ENCODE assay signal across 10 cellular contexts in the genomic region with DNA sequence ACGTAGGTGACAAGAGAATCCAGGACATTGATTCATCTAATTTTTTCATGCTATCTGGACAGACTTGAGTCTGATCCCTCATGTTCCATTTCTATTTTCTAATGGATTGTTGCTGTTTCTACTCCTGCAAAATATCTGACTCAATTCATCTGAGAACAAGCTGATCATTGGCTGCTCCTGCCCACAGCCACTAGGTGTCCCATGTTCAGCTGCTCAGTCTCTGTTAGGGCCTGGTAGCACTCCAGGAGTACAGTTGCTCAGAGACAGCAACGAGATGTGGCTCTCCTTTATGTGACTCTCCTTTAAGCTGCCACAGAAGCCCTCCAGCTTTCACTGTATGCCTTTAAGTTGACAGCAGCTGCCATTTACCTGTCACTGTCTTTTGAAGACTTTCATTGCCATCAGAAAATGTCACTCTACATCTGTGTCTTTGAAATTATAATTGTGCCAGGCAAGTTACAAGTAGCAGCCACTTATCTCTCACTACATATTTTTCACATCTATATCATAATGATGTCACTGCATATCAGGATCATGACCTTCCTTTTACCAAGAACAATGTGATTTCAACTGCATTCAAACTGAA.
DNase-seq lines count a peak whose midpoint lies in the region; ATAC-seq and TF ChIP-seq lines count a peak whose summit lies in the region.
"Had no signal": no experiment of that assay in that cellular context is flagged by ENCODE, and none has a peak within 500 bp of the region (broad histone marks: within the 10 kb centered on the region; RNA-seq: fewer than 3 reads in every experiment).

No MANE protein-coding gene starts in this region.

- no peak overlapping the region for H3K23ac ChIP-seq in mesendoderm (ENCODE audit: low read length)

- H3K9ac ChIP-seq in mesendoderm (ENCODE audit: low read length) = no peak overlapping the region

- no peak overlapping the region for H3K4ac ChIP-seq in mesendoderm (ENCODE audit: low read depth, low read length)

- H3K27ac Mint-ChIP-seq in T-helper 17 cell = no peak overlapping the region
- H3K27ac Mint-ChIP-seq: activated naive CD8-positive, alpha-beta T cell treated with anti-CD3 and anti-CD28 coated beads, Interleukin-2, amount 10 ng/mL, durations not matched to agents 7 days and 5 days had no signal

- no CpG with 5 or more reads among the region's 2 CpGs for WGBS in mesendoderm (ENCODE audit: extremely low coverage, insufficient coverage, low lambda C conversion rate)
- WGBS in spleen, 5 donors = 43 to 62% (median 58%) methylated on average over 2 of the region's 2 CpGs

- H4K5ac ChIP-seq in mesendoderm (ENCODE audit: low read length) = no peak overlapping the region

- DNase-seq in ELR (ENCODE audit: low read depth) (peak; percentile 32), Kasumi-1 (lab: John Stamatoyannopoulos, UW) (peak; percentile 37 to 48), astrocyte of the hippocampus (ENCODE audit: low read depth, low spot score) (peak; percentile 9), mesendoderm (peak; percentile 72), amniotic stem cell (lab: John Stamatoyannopoulos, UW) (no peak), spleen (no peak), T-helper 17 cell (no peak)
- DNase-seq: activated naive CD8-positive, alpha-beta T cell treated with anti-CD3 and anti-CD28 coated beads, Interleukin-2, amount 10 ng/mL, durations not matched to agents 7 days and 5 days; stimulated activated CD4-positive, alpha-beta T cell treated with anti-CD3 and anti-CD28 coated beads, Interleukin-4, amount 100 ng/mL, for 1 hour had no signal

- no peak overlapping the region for H3K4me2 ChIP-seq in mesendoderm (ENCODE audit: low read length)

- H3K79me2 ChIP-seq in mesendoderm (ENCODE audit: control insufficient read depth, insufficient read depth, low read length) = no peaks in the 10 kb centered on the region

- no peaks in the 10 kb centered on the region for H3K27me3 Mint-ChIP-seq in T-helper 17 cell
- H3K27me3 Mint-ChIP-seq: activated naive CD8-positive, alpha-beta T cell treated with anti-CD3 and anti-CD28 coated beads, Interleukin-2, amount 10 ng/mL, durations not matched to agents 7 days and 5 days had no signal

- no peak overlapping the region for H3K4me3 ChIP-seq in mesendoderm (ENCODE audit: low read length)
- no peak overlapping the region for H3K4me3 ChIP-seq in spleen

- no peak overlapping the region for H3K27ac ChIP-seq in mesendoderm (ENCODE audit: low read depth, low read length)
- no peak overlapping the region for H3K27ac ChIP-seq in spleen

- no peak overlapping the region for H2AK5ac ChIP-seq in mesendoderm (ENCODE audit: low read length)

- no peak overlapping the region for H3K56ac ChIP-seq in mesendoderm (ENCODE audit: low read length)

- no peak overlapping the region for H2BK5ac ChIP-seq in mesendoderm (ENCODE audit: low read length)

- no peaks in the 10 kb centered on the region for H3K4me1 Mint-ChIP-seq in T-helper 17 cell
- H3K4me1 Mint-ChIP-seq: activated naive CD8-positive, alpha-beta T cell treated with anti-CD3 and anti-CD28 coated beads, Interleukin-2, amount 10 ng/mL, durations not matched to agents 7 days and 5 days had no signal

- H4K8ac ChIP-seq in mesendoderm (ENCODE audit: low read depth, low read length) = no peak overlapping the region

- ATAC-seq in HG02970 (IDR thresholded peaks at IDR 0.05; ENCODE audit: low FRiP score, unreplicated experiment) = no peak
- ATAC-seq in T-helper 17 cell = no peak

- TF ChIP-seq POLR2A in spleen (IDR thresholded peaks at IDR 0.05) = no peak

- TF ChIP-seq CTCF in spleen (IDR thresholded peaks at IDR 0.05 in 8 of 11, conservative IDR thresholded peaks at IDR 0.05 in 3 of 11) = no peak

- H3K4me1 ChIP-seq in mesendoderm (ENCODE audit: control insufficient read depth, low read depth, low read length) (no peaks in the 10 kb centered on the region), spleen (no peaks in the 10 kb centered on the region)

- no peaks in the 10 kb centered on the region for H3K36me3 ChIP-seq in mesendoderm (ENCODE audit: control insufficient read depth, insufficient read depth, low read length)
- no peaks in the 10 kb centered on the region for H3K36me3 ChIP-seq in spleen

- H3K27me3 ChIP-seq in mesendoderm (ENCODE audit: insufficient read depth, low read length, poor library complexity) (no peaks in the 10 kb centered on the region), spleen (replicated peaks in 1 of 7) (no peaks in the 10 kb centered on the region)

- H3K4me3 Mint-ChIP-seq in T-helper 17 cell = no peak overlapping the region
- H3K4me3 Mint-ChIP-seq: activated naive CD8-positive, alpha-beta T cell treated with anti-CD3 and anti-CD28 coated beads, Interleukin-2, amount 10 ng/mL, durations not matched to agents 7 days and 5 days had no signal

- H2BK120ac ChIP-seq in mesendoderm (ENCODE audit: low read depth, low read length) = no peak overlapping the region

- H3K79me1 ChIP-seq in mesendoderm (ENCODE audit: low read length) = no peaks in the 10 kb centered on the region

- H3K9me3 ChIP-seq in spleen (no peaks in the 10 kb centered on the region), T-helper 17 cell (ENCODE audit: control insufficient read depth, low read length, poor library complexity, severe bottlenecking) (no peaks in the 10 kb centered on the region)

- no peak overlapping the region for H3K18ac ChIP-seq in mesendoderm (ENCODE audit: low read length)

- H3K36me3 Mint-ChIP-seq in T-helper 17 cell (ENCODE audit: low read depth) = no peaks in the 10 kb centered on the region
- H3K36me3 Mint-ChIP-seq: activated naive CD8-positive, alpha-beta T cell treated with anti-CD3 and anti-CD28 coated beads, Interleukin-2, amount 10 ng/mL, durations not matched to agents 7 days and 5 days had no signal

- intact Hi-C loops in spleen (cut with DNase I; ENCODE audit: low total_unique reads) = no loop called here

- no peak overlapping the region for H2BK15ac ChIP-seq in mesendoderm (replicated peaks; ENCODE audit: low read depth)

Comparison
In these comparisons a context has a peak if more than half of its experiments do, and no peak if none do; other contexts are left out.
1. DNase-seq: peak in ELR (single experiment), Kasumi-1 (2 of 2), astrocyte of the hippocampus (single experiment) and mesendoderm (single experiment); none in amniotic stem cell (single experiment), spleen (single experiment) and T-helper 17 cell (0 of 3).